Comparison of ENCODE assay signal across 1 cellular context in the genomic region with DNA sequence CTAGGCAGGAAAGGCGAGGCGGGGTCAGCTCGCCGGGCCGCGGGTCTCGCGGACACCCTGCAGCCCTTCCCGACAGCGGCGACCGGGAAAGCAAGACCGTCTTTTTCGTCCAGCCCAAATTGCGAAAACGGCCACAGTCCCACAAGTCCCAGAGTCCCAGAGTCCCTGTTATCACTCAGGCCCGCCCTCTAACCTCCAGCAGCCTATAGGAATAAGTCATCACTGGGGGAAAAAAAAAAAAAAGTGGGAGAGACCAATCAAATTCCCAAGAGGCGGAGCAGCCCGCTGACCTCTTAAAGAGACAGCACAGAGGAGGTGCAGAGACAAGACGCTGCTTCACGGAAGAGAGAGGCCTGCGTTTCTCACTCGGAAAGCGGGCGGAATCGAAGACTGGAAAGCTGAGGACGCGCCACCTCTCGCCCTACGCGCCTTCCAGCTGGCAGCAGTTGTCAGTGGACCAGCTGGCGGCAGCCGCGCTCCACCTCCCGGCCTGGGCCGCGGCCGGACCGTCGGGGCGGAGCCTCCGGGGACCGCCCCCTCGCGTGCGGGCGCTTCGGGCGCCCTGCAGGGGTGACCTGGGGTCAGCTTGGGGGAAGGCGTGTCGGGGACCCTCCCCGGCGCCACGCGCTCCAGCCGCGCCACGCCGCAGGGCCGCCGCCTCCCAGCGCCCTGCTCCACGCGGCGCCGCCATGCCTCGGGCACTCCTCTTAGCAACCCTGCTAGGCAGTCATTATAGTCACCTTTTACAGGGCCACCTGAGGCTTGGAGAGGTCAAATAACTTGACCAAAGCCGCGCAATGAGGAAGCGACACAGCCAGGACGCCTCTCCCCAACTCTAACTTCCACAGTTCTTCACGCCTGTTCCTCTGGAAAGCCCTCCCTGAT.
A peak's percentile ranks its signal among the peaks of the same experiment; 100 is the strongest.
TF ChIP-seq lines count a peak whose summit lies in the region.

TSS of gene TPRA1 (minus strand) at position 141 of the 885 bp plus-strand sequence. CDS start 10,587 bp downstream, outside the sequence.

TF ChIP-seq in HEK293, 187 proteins besides CTCF, POLR2A, EP300 and RAD21 (continued from another document and continues in another):
- TF ChIP-seq KLF17 (tag by site-specific recombination; IDR thresholded peaks at IDR 0.05): no peak
- TF ChIP-seq ZNF350 (tag by site-specific recombination; IDR thresholded peaks at IDR 0.05): no peak
- no peak for TF ChIP-seq ZNF274 (IDR thresholded peaks at IDR 0.05; ENCODE audit: low read length)
- TF ChIP-seq ZNF274 (tag by site-specific recombination; IDR thresholded peaks at IDR 0.05; ENCODE audit: borderline replicate concordance): no peak
- TF ChIP-seq KLF7 (tag by site-specific recombination; IDR thresholded peaks at IDR 0.05; ENCODE audit: borderline replicate concordance): no peak
- TF ChIP-seq ZNF645 (tag by site-specific recombination; IDR thresholded peaks at IDR 0.05): no peak
- peak; percentile 81; the same call in 1 of the 2 replicates for TF ChIP-seq ZNF600 (tag by site-specific recombination; IDR thresholded peaks at IDR 0.05)
- no peak for TF ChIP-seq EGR2 (tag by site-specific recombination; IDR thresholded peaks at IDR 0.05; ENCODE audit: low read depth)
- no peak for TF ChIP-seq ZNF571 (tag by site-specific recombination; IDR thresholded peaks at IDR 0.05)
- TF ChIP-seq ZNF311 (tag by site-specific recombination; IDR thresholded peaks at IDR 0.05; ENCODE audit: borderline replicate concordance): no peak
- no peak for TF ChIP-seq ZNF214 (tag by site-specific recombination; IDR thresholded peaks at IDR 0.05; ENCODE audit: borderline replicate concordance)
- TF ChIP-seq ZNF558 (tag by site-specific recombination; IDR thresholded peaks at IDR 0.05): no peak
- TF ChIP-seq ZNF138 (tag by site-specific recombination; IDR thresholded peaks at IDR 0.05; ENCODE audit: borderline replicate concordance): no peak
- peak; percentile 69; the same call in 1 of the 2 replicates for TF ChIP-seq ZNF501 (tag by site-specific recombination; IDR thresholded peaks at IDR 0.05)
- TF ChIP-seq, protein P1, sequence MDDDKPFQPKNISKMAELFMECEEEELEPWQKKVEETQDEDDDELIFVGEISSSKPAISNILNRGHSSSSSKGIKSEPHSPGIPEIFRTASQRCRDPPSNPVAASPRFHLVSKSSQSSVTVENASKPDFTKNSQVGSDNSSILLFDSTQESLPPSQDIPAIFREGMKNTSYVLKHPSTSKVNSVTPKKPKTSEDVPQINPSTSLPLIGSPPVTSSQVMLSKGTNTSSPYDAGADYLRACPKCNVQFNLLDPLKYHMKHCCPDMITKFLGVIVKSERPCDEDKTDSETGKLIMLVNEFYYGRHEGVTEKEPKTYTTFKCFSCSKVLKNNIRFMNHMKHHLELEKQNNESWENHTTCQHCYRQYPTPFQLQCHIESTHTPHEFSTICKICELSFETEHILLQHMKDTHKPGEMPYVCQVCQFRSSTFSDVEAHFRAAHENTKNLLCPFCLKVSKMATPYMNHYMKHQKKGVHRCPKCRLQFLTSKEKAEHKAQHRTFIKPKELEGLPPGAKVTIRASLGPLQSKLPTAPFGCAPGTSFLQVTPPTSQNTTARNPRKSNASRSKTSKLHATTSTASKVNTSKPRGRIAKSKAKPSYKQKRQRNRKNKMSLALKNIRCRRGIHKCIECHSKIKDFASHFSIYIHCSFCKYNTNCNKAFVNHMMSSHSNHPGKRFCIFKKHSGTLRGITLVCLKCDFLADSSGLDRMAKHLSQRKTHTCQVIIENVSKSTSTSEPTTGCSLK (tag by site-specific recombination; IDR thresholded peaks at IDR 0.05): no peak
- no peak for TF ChIP-seq ZBTB49 (tag by site-specific recombination; IDR thresholded peaks at IDR 0.05; ENCODE audit: low read depth)
- TF ChIP-seq ZNF48 (tag by site-specific recombination; IDR thresholded peaks at IDR 0.05): no peak
- peak; percentile 90 for TF ChIP-seq ZNF76 (tag by site-specific recombination; IDR thresholded peaks at IDR 0.05; ENCODE audit: borderline replicate concordance, low read depth)
- TF ChIP-seq, protein P2, sequence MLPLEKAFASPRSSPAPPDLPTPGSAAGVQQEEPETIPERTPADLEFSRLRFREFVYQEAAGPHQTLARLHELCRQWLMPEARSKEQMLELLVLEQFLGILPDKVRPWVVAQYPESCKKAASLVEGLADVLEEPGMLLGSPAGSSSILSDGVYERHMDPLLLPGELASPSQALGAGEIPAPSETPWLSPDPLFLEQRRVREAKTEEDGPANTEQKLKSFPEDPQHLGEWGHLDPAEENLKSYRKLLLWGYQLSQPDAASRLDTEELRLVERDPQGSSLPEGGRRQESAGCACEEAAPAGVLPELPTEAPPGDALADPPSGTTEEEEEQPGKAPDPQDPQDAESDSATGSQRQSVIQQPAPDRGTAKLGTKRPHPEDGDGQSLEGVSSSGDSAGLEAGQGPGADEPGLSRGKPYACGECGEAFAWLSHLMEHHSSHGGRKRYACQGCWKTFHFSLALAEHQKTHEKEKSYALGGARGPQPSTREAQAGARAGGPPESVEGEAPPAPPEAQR (tag by site-specific recombination; IDR thresholded peaks at IDR 0.05): no peak
- TF ChIP-seq ZNF24 (tag by site-specific recombination; IDR thresholded peaks at IDR 0.05): no peak
- TF ChIP-seq, protein P3, sequence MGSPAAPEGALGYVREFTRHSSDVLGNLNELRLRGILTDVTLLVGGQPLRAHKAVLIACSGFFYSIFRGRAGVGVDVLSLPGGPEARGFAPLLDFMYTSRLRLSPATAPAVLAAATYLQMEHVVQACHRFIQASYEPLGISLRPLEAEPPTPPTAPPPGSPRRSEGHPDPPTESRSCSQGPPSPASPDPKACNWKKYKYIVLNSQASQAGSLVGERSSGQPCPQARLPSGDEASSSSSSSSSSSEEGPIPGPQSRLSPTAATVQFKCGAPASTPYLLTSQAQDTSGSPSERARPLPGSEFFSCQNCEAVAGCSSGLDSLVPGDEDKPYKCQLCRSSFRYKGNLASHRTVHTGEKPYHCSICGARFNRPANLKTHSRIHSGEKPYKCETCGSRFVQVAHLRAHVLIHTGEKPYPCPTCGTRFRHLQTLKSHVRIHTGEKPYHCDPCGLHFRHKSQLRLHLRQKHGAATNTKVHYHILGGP (tag by site-specific recombination; IDR thresholded peaks at IDR 0.05): no peak
- TF ChIP-seq ZNF664 (tag by site-specific recombination; IDR thresholded peaks at IDR 0.05): no peak
- no peak for TF ChIP-seq PRDM4 (tag by site-specific recombination; IDR thresholded peaks at IDR 0.05)
- TF ChIP-seq ZNF146 (tag by site-specific recombination; IDR thresholded peaks at IDR 0.05): no peak
- peak; percentile 77 for TF ChIP-seq ZNF660 (tag by site-specific recombination; IDR thresholded peaks at IDR 0.05)
- TF ChIP-seq, protein P4, sequence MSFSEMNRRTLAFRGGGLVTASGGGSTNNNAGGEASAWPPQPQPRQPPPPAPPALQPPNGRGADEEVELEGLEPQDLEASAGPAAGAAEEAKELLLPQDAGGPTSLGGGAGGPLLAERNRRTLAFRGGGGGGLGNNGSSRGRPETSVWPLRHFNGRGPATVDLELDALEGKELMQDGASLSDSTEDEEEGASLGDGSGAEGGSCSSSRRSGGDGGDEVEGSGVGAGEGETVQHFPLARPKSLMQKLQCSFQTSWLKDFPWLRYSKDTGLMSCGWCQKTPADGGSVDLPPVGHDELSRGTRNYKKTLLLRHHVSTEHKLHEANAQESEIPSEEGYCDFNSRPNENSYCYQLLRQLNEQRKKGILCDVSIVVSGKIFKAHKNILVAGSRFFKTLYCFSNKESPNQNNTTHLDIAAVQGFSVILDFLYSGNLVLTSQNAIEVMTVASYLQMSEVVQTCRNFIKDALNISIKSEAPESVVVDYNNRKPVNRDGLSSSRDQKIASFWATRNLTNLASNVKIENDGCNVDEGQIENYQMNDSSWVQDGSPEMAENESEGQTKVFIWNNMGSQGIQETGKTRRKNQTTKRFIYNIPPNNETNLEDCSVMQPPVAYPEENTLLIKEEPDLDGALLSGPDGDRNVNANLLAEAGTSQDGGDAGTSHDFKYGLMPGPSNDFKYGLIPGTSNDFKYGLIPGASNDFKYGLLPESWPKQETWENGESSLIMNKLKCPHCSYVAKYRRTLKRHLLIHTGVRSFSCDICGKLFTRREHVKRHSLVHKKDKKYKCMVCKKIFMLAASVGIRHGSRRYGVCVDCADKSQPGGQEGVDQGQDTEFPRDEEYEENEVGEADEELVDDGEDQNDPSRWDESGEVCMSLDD (tag by site-specific recombination; IDR thresholded peaks at IDR 0.05): no peak
- no peak; the same call in 1 of the 2 replicates for TF ChIP-seq ZNF768 (tag by site-specific recombination; IDR thresholded peaks at IDR 0.05)
- TF ChIP-seq REST (tag by site-specific recombination; IDR thresholded peaks at IDR 0.05): no peak
- no peak for TF ChIP-seq ZNF157 (tag by site-specific recombination; IDR thresholded peaks at IDR 0.05)
- TF ChIP-seq ZNF707 (tag by site-specific recombination; IDR thresholded peaks at IDR 0.05): no peak
- no peak for TF ChIP-seq ZNF223 (tag by site-specific recombination; IDR thresholded peaks at IDR 0.05)
- TF ChIP-seq ZNF202 (tag by site-specific recombination; IDR thresholded peaks at IDR 0.05; ENCODE audit: borderline replicate concordance): no peak
